Comparison of ENCODE assay signal across 16 cellular contexts in genomic region chr19:13961826-13962737, GRCh38. TPM values are rescaled to one million over a fixed set of nuclear protein-coding genes. Genes with fewer than 3 reads are reported as not detected.
DNase-seq lines count a peak whose midpoint lies in the region; ATAC-seq and TF ChIP-seq lines count a peak whose summit lies in the region.
"Had no signal": no experiment of that assay in that cellular context is flagged by ENCODE, and none has a peak within 500 bp of the region (broad histone marks: within the 10 kb centered on the region; RNA-seq: fewer than 3 reads in every experiment).

No MANE protein-coding gene starts in this region.

- intact Hi-C loops in breast epithelium (cut with DNase I; ENCODE audit: low total_unique reads) (no loop called here), MCF 10A (cut with micrococcal nuclease) (no loop called here), left lung (cut with DNase I) (no loop called here)

- H3K27ac ChIP-seq in breast epithelium (no peak overlapping the region), coronary artery (peak overlapping the region in 1 of 2 donors; percentile 34), left lung (no peak overlapping the region), urinary bladder (ENCODE audit: low read depth) (no peak overlapping the region)
- H3K27ac ChIP-seq: A549, tibial nerve had no signal

- H3K9me3 ChIP-seq in breast epithelium (no peaks in the 10 kb centered on the region), left lung (no peaks in the 10 kb centered on the region)
- H3K9me3 ChIP-seq: A549, tibial nerve had no signal

- H3K4me1 ChIP-seq in breast epithelium (no peaks in the 10 kb centered on the region), left lung (no peaks in the 10 kb centered on the region), urinary bladder (ENCODE audit: insufficient read depth) (no peaks in the 10 kb centered on the region)
- H3K4me1 ChIP-seq: A549, Peyer's patch had no signal

- H3K4me1 Mint-ChIP-seq in MCF 10A (ENCODE audit: insufficient read depth, unreplicated experiment): no peaks in the 10 kb centered on the region
- H3K4me1 Mint-ChIP-seq: activated CD4-positive, alpha-beta T cell treated with anti-CD3 and anti-CD28 coated beads, Interleukin-2, amount 10 ng/mL, durations not matched to agents 7 days and 5 days had no signal

- no peak overlapping the region for H3K27ac Mint-ChIP-seq in MCF 10A (ENCODE audit: low read depth, unreplicated experiment)
- H3K27ac Mint-ChIP-seq: activated CD4-positive, alpha-beta T cell treated with anti-CD3 and anti-CD28 coated beads, Interleukin-2, amount 10 ng/mL, durations not matched to agents 7 days and 5 days had no signal

- CTCF ChIA-PET in MCF 10A (lab: Yijun Ruan, JAX): no interaction called here

- no peaks in the 10 kb centered on the region for H3K9me3 Mint-ChIP-seq in MCF 10A (ENCODE audit: unreplicated experiment)
- H3K9me3 Mint-ChIP-seq: activated CD4-positive, alpha-beta T cell treated with anti-CD3 and anti-CD28 coated beads, Interleukin-2, amount 10 ng/mL, durations not matched to agents 7 days and 5 days had no signal

- BruUV-seq in MCF 10A (replicated peaks; lab: Mats Ljungman, UMichigan): no TSS peak

- DNase-seq in breast epithelium (ENCODE audit: low spot score in 2 of 2) (no peak), MCF 10A (ENCODE audit: unreplicated experiment) (no peak), coronary artery (ENCODE audit: low spot score) (peak; percentile 69), left lung (peak in 1 of 2 donors; percentile 72)
- DNase-seq: activated CD4-positive, alpha-beta T cell treated with anti-CD3 and anti-CD28 coated beads, Interleukin-2, amount 10 ng/mL, durations not matched to agents 7 days and 5 days; activated effector memory CD4-positive, alpha-beta T cell treated with Interleukin-2 at 50 U/mL for 16 hours; NCI-H2227 treated with DMSO at 0.1 percent for 48 hours; Peyer's patch had no signal

- H3K36me3 ChIP-seq in breast epithelium (no peaks in the 10 kb centered on the region), left lung (peaks cover 0 to 100% of the 10 kb centered on the region in 2 donors), urinary bladder (ENCODE audit: insufficient read depth) (peaks cover 10% of the 10 kb centered on the region)

- H3K27me3 ChIP-seq in breast epithelium (no peaks in the 10 kb centered on the region), left lung (no peaks in the 10 kb centered on the region)
- H3K27me3 ChIP-seq: Peyer's patch, tibial nerve had no signal

- no peaks in the 10 kb centered on the region for H3K27me3 Mint-ChIP-seq in MCF 10A (ENCODE audit: insufficient read depth, unreplicated experiment)
- H3K27me3 Mint-ChIP-seq: activated CD4-positive, alpha-beta T cell treated with anti-CD3 and anti-CD28 coated beads, Interleukin-2, amount 10 ng/mL, durations not matched to agents 7 days and 5 days had no signal

- no peak overlapping the region for H3K4me3 Mint-ChIP-seq in MCF 10A (ENCODE audit: unreplicated experiment)
- H3K4me3 Mint-ChIP-seq: activated CD4-positive, alpha-beta T cell treated with anti-CD3 and anti-CD28 coated beads, Interleukin-2, amount 10 ng/mL, durations not matched to agents 7 days and 5 days had no signal

- POLR2A ChIA-PET in MCF 10A (lab: Yijun Ruan, JAX): no interaction called here

- peaks cover 53% of the 10 kb centered on the region for H3K36me3 Mint-ChIP-seq in MCF 10A (ENCODE audit: insufficient read depth, unreplicated experiment)

- TF ChIP-seq CTCF in breast epithelium (IDR thresholded peaks at IDR 0.05): no peak
- no peak for TF ChIP-seq CTCF in MCF 10A (IDR thresholded peaks at IDR 0.05; ENCODE audit: unreplicated experiment)
- TF ChIP-seq CTCF in coronary artery (IDR thresholded peaks at IDR 0.05): no peak
- TF ChIP-seq CTCF in left lung (IDR thresholded peaks at IDR 0.05): no peak

- peak overlapping the region; percentile 22 to 30 (median 23) for H3K4me3 ChIP-seq in breast epithelium
- peak overlapping the region; percentile 64 for H3K4me3 ChIP-seq in coronary artery
- no peak overlapping the region for H3K4me3 ChIP-seq in left lung
- H3K4me3 ChIP-seq in urinary bladder (ENCODE audit: low read depth, low read length): peak overlapping the region; percentile 20
- H3K4me3 ChIP-seq: A549, tibial nerve had no signal

- 52% methylated on average over 61 of the region's 61 CpGs for WGBS in urinary bladder

- peak; percentile 21 for ATAC-seq in left lung
- no peak for ATAC-seq in GM18907 (IDR thresholded peaks at IDR 0.05; ENCODE audit: unreplicated experiment)
- ATAC-seq in GM18861 (IDR thresholded peaks at IDR 0.05; ENCODE audit: unreplicated experiment): no peak
- no peak for ATAC-seq in GM21367 (IDR thresholded peaks at IDR 0.05; ENCODE audit: unreplicated experiment)
- ATAC-seq: A549, esophagus mucosa had no signal

- TF ChIP-seq POLR2A in breast epithelium (IDR thresholded peaks at IDR 0.05): no peak

RNA-seq across cellular contexts. Expression of gene DCAF15, which starts 9.8 kb away (rescaled TPM):
- 10 to 100 TPM; 13.4 to 22.7 (median 19.0) TPM for total RNA-seq in breast epithelium
- 17.6 and 19.3 TPM in 2 replicates for total RNA-seq in MCF 10A (2022)
- 10 to 100 TPM; 20.2 to 32.5 TPM for total RNA-seq in left lung
- 6.6 TPM for total RNA-seq in urinary bladder
- 26.0 TPM for polyA plus RNA-seq in urinary bladder

RNA-seq across cellular contexts. Expression of gene PODNL1, which starts 23.9 kb away (rescaled TPM):
- total RNA-seq in breast epithelium: 1 to 10 TPM in 2 of 3 donors, under 1 TPM in 1; 0.80 to 8.8 (median 2.3) TPM
- total RNA-seq in MCF 10A (2022): 0.25 and 0.51 TPM in 2 replicates
- 10 to 100 TPM in 1 of 2 donors, 1 to 10 TPM in 1; 1.3 to 17.9 TPM for total RNA-seq in left lung
- 0.21 TPM for total RNA-seq in urinary bladder
- 2.4 TPM for polyA plus RNA-seq in urinary bladder
- total RNA-seq: T-helper 2 cell treated with Interferon-gamma antibody and Interleukin-4, amounts not matched to agents 100 ng/mL and 5 ng/mL, for 36 hours had no signal

RNA-seq across cellular contexts. Expression of gene RFX1, which starts 44.0 kb away (rescaled TPM):
- total RNA-seq in breast epithelium: 1 to 10 TPM; 2.6 to 3.7 (median 3.6) TPM
- total RNA-seq in MCF 10A (2022): 16.8 and 17.7 TPM in 2 replicates
- total RNA-seq in left lung: 10 to 100 TPM; 16.3 to 17.4 TPM
- 2.9 TPM for total RNA-seq in urinary bladder
- polyA plus RNA-seq in urinary bladder: 8.1 TPM

RNA-seq across cellular contexts. Expression of gene CC2D1A, which starts 56.1 kb away (rescaled TPM):
- total RNA-seq in breast epithelium (10 to 100 TPM; 16.6 to 50.1 (median 43.6) TPM), MCF 10A (2022) (36.7 and 37.1 TPM in 2 replicates), left lung (10 to 100 TPM; 30.8 to 33.7 TPM), urinary bladder (7.3 TPM)
- 25.8 TPM for polyA plus RNA-seq in urinary bladder

RNA-seq across cellular contexts. Expression of gene BRME1, which starts 56.2 kb away (rescaled TPM):
- total RNA-seq in breast epithelium (1 to 10 TPM; 1.3 to 6.3 (median 1.6) TPM), MCF 10A (2022) (0.75 and 1.8 TPM in 2 replicates), left lung (1 to 10 TPM; 3.7 to 4.2 TPM), urinary bladder (2.0 TPM)
- 2.2 TPM for polyA plus RNA-seq in urinary bladder

Comparison
In these comparisons a context has a peak if more than half of its experiments do, and no peak if none do; other contexts are left out.
1. H3K4me3 ChIP-seq: peak in breast epithelium (3 of 3), coronary artery (single experiment) and urinary bladder (single experiment); none in left lung (0 of 2).